Comparison of ENCODE assay signal across 9 cellular contexts in the genomic region with DNA sequence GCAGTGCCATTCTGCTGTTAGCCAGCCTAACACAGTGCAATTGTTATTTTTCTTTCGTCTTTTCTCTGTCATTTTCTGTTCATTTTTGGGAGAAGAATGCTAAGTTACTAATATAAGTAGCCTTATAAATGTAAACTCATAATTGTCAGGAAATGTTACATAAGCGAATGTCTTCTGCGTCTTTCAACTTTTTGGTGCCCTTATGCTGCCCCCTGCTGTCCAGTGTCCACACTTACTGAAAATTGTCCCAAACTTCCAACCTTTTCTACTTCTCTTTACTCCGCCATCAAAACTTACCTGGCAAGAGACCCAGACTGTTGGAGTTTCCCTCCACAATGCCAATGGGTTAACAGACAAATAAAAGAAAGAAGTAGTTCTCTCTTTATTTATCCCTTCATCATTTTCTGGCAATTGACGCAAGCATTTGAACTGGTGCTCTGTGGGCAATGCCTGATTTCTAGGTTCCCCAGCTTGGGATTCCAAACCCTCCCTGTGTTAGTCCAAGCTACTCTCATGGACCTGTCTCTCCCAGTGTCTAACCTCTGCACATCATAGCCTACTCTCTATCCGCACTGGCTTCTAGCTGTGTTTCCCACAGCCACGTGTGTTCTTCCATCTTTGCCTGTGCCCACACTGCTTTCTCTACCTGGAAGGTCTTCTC. TPM values are rescaled to one million over a fixed set of nuclear protein-coding genes. Genes with fewer than 3 reads are reported as not detected.
A peak's percentile ranks its signal among the peaks of the same experiment; 100 is the strongest.
DNase-seq lines count a peak whose midpoint lies in the region; ATAC-seq and TF ChIP-seq lines count a peak whose summit lies in the region.
"Had no signal": no experiment of that assay in that cellular context is flagged by ENCODE, and none has a peak within 500 bp of the region (broad histone marks: within the 10 kb centered on the region; RNA-seq: fewer than 3 reads in every experiment).

No MANE protein-coding gene starts in this region.

- in situ Hi-C loops in Panc1 (cut with HindIII; ENCODE audit: low pct_unique_long_range_greater_than_20kb, low sequenced_read_pairs), result no loop called here

- H3K4me3 Mint-ChIP-seq in stimulated activated naive CD8-positive, alpha-beta T cell treated with anti-CD3 and anti-CD28 coated beads, Interleukin-15, amount 100 ng/mL, for 72 hours, result peak overlapping the region; percentile 9 to 72

- H3K27me3 ChIP-seq in Panc1 (ENCODE audit: control insufficient read depth, insufficient read depth, low read length) (no peaks in the 10 kb centered on the region), fibroblast of lung (ENCODE audit: control insufficient read depth, insufficient read depth, low read length) (no peaks in the 10 kb centered on the region), neural cell (ENCODE audit: insufficient read depth, low read depth, low read length) (no peaks in the 10 kb centered on the region)

- CTCF ChIA-PET in HEK293 (lab: Yijun Ruan, JAX) (interaction anchor here (0.6 to 3.7 kb wide), 16 partner anchors 8 to 431 kb away, joined by 3 to 17 read pairs (median 4); no protein-coding TSS in a partner anchor), Panc1 (lab: Charles Lee) (no interaction called here)

- ATAC-seq in Panc1, result peak; percentile 66; the same call in 1 of the 2 replicates
- ATAC-seq in stimulated activated naive CD8-positive, alpha-beta T cell treated with anti-CD3 and anti-CD28 coated beads, Interleukin-15, amount 100 ng/mL, for 72 hours, result peak; percentile 57

- peaks cover 54% of the 10 kb centered on the region for H3K4me1 Mint-ChIP-seq in stimulated activated naive CD8-positive, alpha-beta T cell treated with anti-CD3 and anti-CD28 coated beads, Interleukin-15, amount 100 ng/mL, for 72 hours

- H3K9me2 ChIP-seq in neural cell (ENCODE audit: insufficient read depth, low read length), result no peaks in the 10 kb centered on the region

- H3K36me3 ChIP-seq in HEK293 (ENCODE audit: control insufficient read depth in 2 of 2, insufficient read depth in 1 of 2, low read length in 2 of 2), result no peaks in the 10 kb centered on the region
- no peaks in the 10 kb centered on the region for H3K36me3 ChIP-seq in Panc1 (ENCODE audit: control insufficient read depth, insufficient read depth, low read length)
- no peaks in the 10 kb centered on the region for H3K36me3 ChIP-seq in fibroblast of lung (ENCODE audit: control insufficient read depth, insufficient read depth, low read length)
- H3K36me3 ChIP-seq in neural cell (ENCODE audit: insufficient read depth, low read length), result no peaks in the 10 kb centered on the region

- H3K9ac ChIP-seq in fibroblast of lung (ENCODE audit: insufficient read depth, low read length), result no peak overlapping the region
- H3K9ac ChIP-seq in neural cell (ENCODE audit: low read length), result no peak overlapping the region

- H4K20me1 ChIP-seq in fibroblast of lung (ENCODE audit: control insufficient read depth, extremely low read depth, insufficient read depth, low read length), result no peaks in the 10 kb centered on the region
- H4K20me1 ChIP-seq in neural cell (ENCODE audit: insufficient read depth), result peaks cover 6% of the 10 kb centered on the region

- H3K27ac Mint-ChIP-seq in stimulated activated naive CD8-positive, alpha-beta T cell treated with anti-CD3 and anti-CD28 coated beads, Interleukin-15, amount 100 ng/mL, for 72 hours, result peak overlapping the region in 1 of 2 donors; percentile 55

- H3K27ac ChIP-seq in HEK293 (ENCODE audit: extremely low read depth, low read depth, low read length) (no peak overlapping the region), Panc1 (ENCODE audit: low read length) (no peak overlapping the region; the same call in 1 of the 2 replicates), fibroblast of lung (ENCODE audit: insufficient read depth, low read length) (no peak overlapping the region), neural cell (ENCODE audit: low read length) (no peak overlapping the region)

- no peak for TF ChIP-seq EP300 in neural cell (conservative IDR thresholded peaks at IDR 0.05; ENCODE audit: poor library complexity, severe bottlenecking)

- H3K4me3 ChIP-seq in HEK293 (ENCODE audit: low read depth, low read length) (no peak overlapping the region), Panc1 (ENCODE audit: low read depth in 2 of 2, low read length in 2 of 2) (no peak overlapping the region; a peak in 1 of 4 replicates), fibroblast of lung (replicated peaks in 1 of 4; ENCODE audit: control extremely low read depth in 1 of 4, insufficient read depth in 1 of 4, low read depth in 3 of 4, low read length in 4 of 4) (no peak overlapping the region), neural cell (ENCODE audit: low read length) (no peak overlapping the region)
- H3K4me3 ChIP-seq: SK-N-MC had no signal

- no peaks in the 10 kb centered on the region for H3K27me3 Mint-ChIP-seq in stimulated activated naive CD8-positive, alpha-beta T cell treated with anti-CD3 and anti-CD28 coated beads, Interleukin-15, amount 100 ng/mL, for 72 hours

- peak; percentile 60 for TF ChIP-seq RAD21 in neural cell (conservative IDR thresholded peaks at IDR 0.05)

- peak; percentile 31 for DNase-seq in COLO668 (lab: John Stamatoyannopoulos, UW; ENCODE audit: unreplicated experiment)
- peak; percentile 56 for DNase-seq in Panc1 (ENCODE audit: low read depth, low spot score)
- DNase-seq in activated T-helper 1 cell treated with Interleukin-2 at 50 U/mL for 16 hours (ENCODE audit: low read depth), result peak; percentile 58
- DNase-seq in fibroblast of lung (ENCODE audit: low read depth in 2 of 2), result peak; percentile 46 to 76
- peak; percentile 33 to 59 for DNase-seq in stimulated activated naive CD8-positive, alpha-beta T cell treated with anti-CD3 and anti-CD28 coated beads, Interleukin-15, amount 100 ng/mL, for 72 hours
- DNase-seq in DMS79 (lab: John Stamatoyannopoulos, UW), result no peak

- peak overlapping the region; percentile 17 for H3K4me2 ChIP-seq in fibroblast of lung (ENCODE audit: extremely low read depth, insufficient read depth, low read length)
- no peak overlapping the region for H3K4me2 ChIP-seq in neural cell (ENCODE audit: low read length)

- BruUV-seq in Panc1 (replicated peaks; lab: Mats Ljungman, UMichigan), result no TSS peak

- TF ChIP-seq CTCF in HEK293 (tag by site-specific recombination; IDR thresholded peaks at IDR 0.05), result peak; percentile 52
- peak; percentile 75 for TF ChIP-seq CTCF in Panc1 (IDR thresholded peaks at IDR 0.05)
- peak; percentile 70 to 76 for TF ChIP-seq CTCF in fibroblast of lung (conservative IDR thresholded peaks at IDR 0.05 in 1 of 2, IDR thresholded peaks at IDR 0.05 in 1 of 2; ENCODE audit: low read depth in 1 of 2, low read length in 2 of 2)
- peak; percentile 67 for TF ChIP-seq CTCF in neural cell (IDR thresholded peaks at IDR 0.05; ENCODE audit: poor library complexity, severe bottlenecking)

- POLR2A ChIA-PET in HEK293 (lab: Yijun Ruan, JAX) (no interaction called here), Panc1 (lab: Charles Lee) (no interaction called here)

- H3F3A ChIP-seq in neural cell (ENCODE audit: insufficient read depth, low read length, poor library complexity, severe bottlenecking), result no peaks in the 10 kb centered on the region

- H3K9me3 ChIP-seq in HEK293 (ENCODE audit: control insufficient read depth, insufficient read depth, low read depth, low read length) (no peaks in the 10 kb centered on the region), Panc1 (ENCODE audit: control insufficient read depth, insufficient read depth, low read depth, low read length) (no peaks in the 10 kb centered on the region), fibroblast of lung (ENCODE audit: control insufficient read depth, insufficient read depth, low read depth, low read length) (no peaks in the 10 kb centered on the region), neural cell (ENCODE audit: low read length) (no peaks in the 10 kb centered on the region)

- no peaks in the 10 kb centered on the region for H3K9me3 Mint-ChIP-seq in stimulated activated naive CD8-positive, alpha-beta T cell treated with anti-CD3 and anti-CD28 coated beads, Interleukin-15, amount 100 ng/mL, for 72 hours

- peaks cover 2% of the 10 kb centered on the region for H3K79me2 ChIP-seq in fibroblast of lung (ENCODE audit: control insufficient read depth, insufficient read depth, low read length)
- peaks cover 93% of the 10 kb centered on the region for H3K79me2 ChIP-seq in neural cell (replicated peaks; ENCODE audit: insufficient read depth, low read length)

- intact Hi-C loops in Panc1 (cut with micrococcal nuclease; ENCODE audit: unreplicated experiment), result loop anchor here (2.0 to 10.0 kb wide), 2 partner anchors 111 to 173 kb away; no protein-coding TSS in a partner anchor

- H3K4me1 ChIP-seq in HEK293 (ENCODE audit: control insufficient read depth, insufficient read depth, low read length) (no peaks in the 10 kb centered on the region), Panc1 (ENCODE audit: control insufficient read depth, insufficient read depth, low read length) (no peaks in the 10 kb centered on the region; the same call in 1 of the 2 replicates), fibroblast of lung (ENCODE audit: control insufficient read depth, extremely low read depth, insufficient read depth, low read length) (no peaks in the 10 kb centered on the region)

- H2AFZ ChIP-seq in fibroblast of lung (ENCODE audit: low read length), result no peak overlapping the region
- no peak overlapping the region for H2AFZ ChIP-seq in neural cell (ENCODE audit: low read depth, low read length)

TF ChIP-seq in HEK293, 187 proteins besides CTCF, POLR2A, EP300 and RAD21 (continues in another document):
- TF ChIP-seq ZNF48 (tag by site-specific recombination; IDR thresholded peaks at IDR 0.05) (no peak), ZNF600 (tag by site-specific recombination; IDR thresholded peaks at IDR 0.05) (peak; percentile 37; the same call in 1 of the 2 replicates), ZSCAN16 (tag by site-specific recombination; IDR thresholded peaks at IDR 0.05) (no peak), ZNF366 (tag by site-specific recombination; conservative IDR thresholded peaks at IDR 0.05) (0 out of 2 replicates have a peak, but pooled peaks have one; percentile 20)

RNA-seq across cellular contexts. Expression of gene EPC1, which starts 21.0 kb away (rescaled TPM):
- total RNA-seq in Panc1 (2021; ENCODE audit: unreplicated experiment), result 18.4 TPM
- polyA plus RNA-seq in Panc1 (2012; ENCODE audit: insufficient read length), result 8.1 TPM
- total RNA-seq in fibroblast of lung, result 19.3 and 28.1 TPM in 2 replicates
- polyA plus RNA-seq in fibroblast of lung, result 22.6 and 22.7 TPM in 2 replicates
- 10.5 and 10.6 TPM in 2 replicates for polyA plus RNA-seq in fibroblast of lung (2012)
- polyA minus RNA-seq in fibroblast of lung (ENCODE audit: low replicate concordance), result 3.9 and 12.5 TPM in 2 replicates
- polyA plus RNA-seq in neural cell, result 127 and 137 TPM in 2 replicates
- polyA minus RNA-seq in neural cell, result 157 and 184 TPM in 2 replicates
